Comparison of ENCODE assay signal across 1 cellular context in the genomic region with DNA sequence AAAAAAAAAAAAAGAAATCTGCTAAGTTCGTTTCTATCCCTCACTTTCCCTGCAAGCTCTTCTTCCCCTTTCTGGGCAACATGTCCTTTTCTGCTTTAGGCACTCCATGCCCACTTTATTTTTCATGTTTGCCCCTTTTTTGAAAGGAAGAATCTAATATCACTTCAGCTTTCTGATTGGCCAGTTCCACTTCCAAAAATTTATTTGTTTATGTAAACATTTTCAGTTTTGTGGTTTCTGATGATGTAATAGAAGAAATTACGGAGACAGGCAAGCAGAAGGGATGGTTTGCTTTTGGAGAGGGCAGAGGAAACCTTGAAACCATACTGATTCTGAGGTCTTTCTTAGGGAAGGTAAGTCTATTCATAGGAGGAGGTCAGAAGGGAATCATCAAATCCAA.
TF ChIP-seq lines count a peak whose summit lies in the region.

No MANE protein-coding gene starts in this region.

TF ChIP-seq in SK-N-SH treated with all-trans-retinoic acid at 6 μM for 48 hours, 23 proteins besides CTCF, POLR2A, EP300 and RAD21 (continued from another document):
- TF ChIP-seq ZNF8 (CRISPR knock-in tag; IDR thresholded peaks at IDR 0.05) (no peak), RARB (CRISPR knock-in tag; IDR thresholded peaks at IDR 0.05) (no peak)
